In the genomic region with DNA sequence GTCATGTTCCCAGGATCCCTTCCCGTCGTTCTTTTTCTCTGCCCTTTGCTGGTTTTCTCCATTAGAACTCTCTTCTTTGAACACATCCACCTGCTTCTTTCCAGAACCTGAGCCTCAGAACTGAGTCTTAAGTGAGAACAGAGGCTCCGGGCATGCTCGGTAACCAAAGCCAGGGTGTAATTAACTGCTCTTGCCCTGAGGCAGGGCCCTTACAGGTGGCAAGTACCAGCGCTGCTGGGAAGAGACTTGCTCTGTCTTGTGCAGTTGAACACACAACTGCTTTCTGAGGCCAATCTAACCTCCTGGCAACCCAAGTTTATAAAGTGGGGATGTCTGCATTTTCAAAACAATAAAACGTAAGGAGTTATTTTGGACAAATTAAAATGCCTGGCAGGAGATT, we compare ENCODE assay signal across 11 cellular contexts. TPM values are rescaled to one million over a fixed set of nuclear protein-coding genes. Genes with fewer than 3 reads are reported as not detected.
A peak's percentile ranks its signal among the peaks of the same experiment; 100 is the strongest.
DNase-seq lines count a peak whose midpoint lies in the region; ATAC-seq lines count a peak whose summit lies in the region.
"Had no signal": no experiment of that assay in that cellular context is flagged by ENCODE, and none has a peak within 500 bp of the region (broad histone marks: within the 10 kb centered on the region; RNA-seq: fewer than 3 reads in every experiment).

No MANE protein-coding gene starts in this region.

- H3K4me1 Mint-ChIP-seq in immature natural killer cell: no peaks in the 10 kb centered on the region

- no peak overlapping the region for H2BK12ac ChIP-seq in neuronal stem cell (ENCODE audit: low read length)

- no peak overlapping the region for H3K4me3 Mint-ChIP-seq in immature natural killer cell

- H3K4me1 ChIP-seq in duodenal mucosa (ENCODE audit: control insufficient read depth in 1 of 2, insufficient read depth in 2 of 2, low read length in 2 of 2) (peaks cover 0 to 10% of the 10 kb centered on the region in 2 donors), neuronal stem cell (ENCODE audit: control insufficient read depth in 2 of 2, insufficient read depth in 1 of 2, low read depth in 1 of 2, low read length in 2 of 2) (peaks cover 7 to 11% of the 10 kb centered on the region in 2 donors)

- H2BK15ac ChIP-seq in neuronal stem cell (ENCODE audit: low read length): no peak overlapping the region

- no CpG with 5 or more reads among the region's 6 CpGs for WGBS in neuronal stem cell (ENCODE audit: extremely low coverage in 2 of 2, insufficient read length in 2 of 2, insufficient replicate concordance in 1 of 2), 2 donors

- no peak overlapping the region for H2BK5ac ChIP-seq in neuronal stem cell (ENCODE audit: low read length)

- H3K27ac ChIP-seq in duodenal mucosa (ENCODE audit: low read depth, low read length): no peak overlapping the region
- H3K27ac ChIP-seq in neuronal stem cell (replicated peaks; ENCODE audit: low read length): no peak overlapping the region
- H3K27ac ChIP-seq: epithelial cell of prostate, testis had no signal

- H3K9me3 ChIP-seq in duodenal mucosa (ENCODE audit: control insufficient read depth in 1 of 2, low read length in 2 of 2) (no peaks in the 10 kb centered on the region), neuronal stem cell (replicated peaks in 1 of 2; ENCODE audit: control insufficient read depth in 2 of 2, insufficient read depth in 1 of 2, low read depth in 1 of 2, low read length in 2 of 2) (peaks cover 0 to 4% of the 10 kb centered on the region in 2 donors)
- H3K9me3 ChIP-seq: testis had no signal

- peak overlapping the region; percentile 97 for H2AFZ ChIP-seq in neuronal stem cell (ENCODE audit: low read length)

- H3K23ac ChIP-seq in neuronal stem cell (ENCODE audit: low read depth, low read length, poor library complexity): no peak overlapping the region

- no peaks in the 10 kb centered on the region for H3K9me3 Mint-ChIP-seq in immature natural killer cell
- H3K9me3 Mint-ChIP-seq: activated T-helper 2 cell treated with anti-CD3 and anti-CD28 coated beads, Interferon-gamma antibody, Interleukin-2, Interleukin-4, amounts not matched to agents 10 μg/mL and 5 μg/mL and 100 μg/mL, durations not matched to agents 14 hours and 24 hours and 36 hours had no signal

- H4K8ac ChIP-seq in neuronal stem cell (ENCODE audit: low read depth, low read length): no peak overlapping the region

- H3K36me3 Mint-ChIP-seq in immature natural killer cell: peaks cover 0 to 6% (median 2%) of the 10 kb centered on the region in 3 donors

- no peak overlapping the region for H2BK120ac ChIP-seq in neuronal stem cell (ENCODE audit: low read depth, low read length)

- peaks cover 8 to 15% (median 12%) of the 10 kb centered on the region in 3 donors for H3K27me3 Mint-ChIP-seq in immature natural killer cell (ENCODE audit: low read depth in 3 of 3)

- peak overlapping the region; percentile 59 for H3K18ac ChIP-seq in neuronal stem cell (ENCODE audit: low read length)

- no peaks in the 10 kb centered on the region for H3K79me1 ChIP-seq in neuronal stem cell (ENCODE audit: low read depth, low read length)

- no peak overlapping the region for H3K4ac ChIP-seq in neuronal stem cell (ENCODE audit: low read length)

- no peak overlapping the region for H3K14ac ChIP-seq in neuronal stem cell (ENCODE audit: low read length)

- H3K27me3 ChIP-seq in duodenal mucosa (ENCODE audit: control insufficient read depth in 1 of 2, insufficient read depth in 2 of 2, low read length in 2 of 2): peaks cover 0 to 20% of the 10 kb centered on the region in 2 donors
- peaks cover 11 to 45% (median 22%) of the 10 kb centered on the region in 3 experiments for H3K27me3 ChIP-seq in neuronal stem cell (ENCODE audit: control insufficient read depth in 3 of 3, insufficient read depth in 3 of 3, low read depth in 1 of 3, low read length in 3 of 3)
- H3K27me3 ChIP-seq: testis had no signal

- H3K36me3 ChIP-seq in duodenal mucosa (ENCODE audit: control insufficient read depth in 1 of 2, insufficient read depth in 2 of 2, low read length in 2 of 2) (no peaks in the 10 kb centered on the region), neuronal stem cell (replicated peaks in 1 of 2; ENCODE audit: control insufficient read depth in 2 of 2, insufficient read depth in 2 of 2, low read length in 2 of 2) (no peaks in the 10 kb centered on the region)

- H3K9ac ChIP-seq in duodenal mucosa (ENCODE audit: low read depth in 1 of 2, low read length in 2 of 2): no peak overlapping the region
- H3K9ac ChIP-seq in neuronal stem cell (ENCODE audit: low read depth, low read length, poor library complexity): no peak overlapping the region

- ATAC-seq in GM18867 (IDR thresholded peaks at IDR 0.05; ENCODE audit: unreplicated experiment): no peak

- H3K4me2 ChIP-seq in neuronal stem cell (ENCODE audit: insufficient read depth, low read length, poor library complexity, severe bottlenecking): no peak overlapping the region

- H4K91ac ChIP-seq in neuronal stem cell (ENCODE audit: low read depth, low read length, poor library complexity): no peak overlapping the region

- H2AK5ac ChIP-seq in neuronal stem cell (ENCODE audit: low read depth, low read length): no peak overlapping the region

- DNase-seq in NCI-H1417 (lab: John Stamatoyannopoulos, UW) (peak; percentile 4 to 87 (median 67)), NCI-H1417 treated with DMSO at 0.1 percent for 48 hours (lab: John Stamatoyannopoulos, UW) (no peak), NCI-H1105 (lab: John Stamatoyannopoulos, UW) (peak; percentile 81), neuronal stem cell (ENCODE audit: low spot score) (no peak), immature natural killer cell (no peak), HT-29 (ENCODE audit: low spot score) (no peak)
- DNase-seq: testis had no signal

- H3K4me3 ChIP-seq in duodenal mucosa (ENCODE audit: low read depth in 1 of 2, low read length in 2 of 2) (peak overlapping the region; percentile 60 to 68), neuronal stem cell (ENCODE audit: low read length in 2 of 2) (peak overlapping the region in 1 of 2 donors; percentile 43)

- H3K27ac Mint-ChIP-seq in immature natural killer cell: no peak overlapping the region
- H3K27ac Mint-ChIP-seq: activated T-helper 2 cell treated with anti-CD3 and anti-CD28 coated beads, Interferon-gamma antibody, Interleukin-2, Interleukin-4, amounts not matched to agents 10 μg/mL and 5 μg/mL and 100 μg/mL, durations not matched to agents 14 hours and 24 hours and 36 hours had no signal

RNA-seq across cellular contexts. Expression of a gene that starts 12.3 kb away (rescaled TPM):
- polyA plus RNA-seq in neuronal stem cell (2013, experiment 1 of 2): 353 TPM
- 401 TPM for polyA plus RNA-seq in neuronal stem cell (2013, experiment 2 of 2)
- 10 to 100 TPM; 44.0 to 98.5 (median 87.7) TPM for polyA plus RNA-seq in immature natural killer cell
- 139 and 141 TPM in 2 replicates for total RNA-seq in HT-29 (2014; rRNA removed; shearing (Covaris generic))

Comparison
In these comparisons a context has a peak if more than half of its experiments do, and no peak if none do; other contexts are left out.
1. DNase-seq: peak in NCI-H1417 (3 of 3) and NCI-H1105 (single experiment); none in NCI-H1417 treated with DMSO at 0.1 percent for 48 hours (single experiment), neuronal stem cell (single experiment), immature natural killer cell (0 of 3) and HT-29 (single experiment).